9 cellular contexts compared by ENCODE assay signal in the genomic region with DNA sequence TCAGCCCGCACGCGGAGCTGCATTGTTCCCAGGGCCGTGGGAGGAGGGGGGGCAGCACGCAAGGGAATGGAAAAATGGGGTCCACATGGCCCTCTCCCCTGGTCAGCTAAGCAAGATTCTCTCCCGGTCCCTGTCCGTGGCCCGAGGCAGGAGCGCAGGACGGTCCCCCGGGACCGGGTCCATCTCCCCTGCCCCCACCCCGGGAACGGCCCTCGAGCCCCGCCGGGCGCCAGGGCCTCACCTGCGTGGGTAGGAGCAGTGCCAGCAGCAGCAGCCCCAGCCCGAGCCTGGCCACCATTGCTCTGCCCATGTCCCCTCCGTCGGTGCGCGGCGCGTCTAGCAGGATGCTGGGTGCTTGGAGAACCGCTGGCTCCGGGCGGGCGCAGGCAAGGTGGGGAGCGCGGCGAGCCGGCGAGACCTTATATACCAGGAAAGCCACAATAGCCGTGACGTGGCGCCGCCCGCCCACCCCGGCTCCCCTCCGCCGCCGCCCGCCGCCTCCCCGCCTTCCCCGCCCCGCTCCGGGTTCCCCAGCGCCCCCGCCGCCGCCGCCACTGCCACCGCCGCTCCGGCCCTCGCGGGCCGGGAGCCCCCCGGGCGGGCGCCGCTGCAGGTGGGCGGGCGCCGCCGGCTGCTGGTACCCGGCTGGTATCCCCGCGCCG. TPM values are rescaled to one million over a fixed set of nuclear protein-coding genes. Genes with fewer than 3 reads are reported as not detected.
DNase-seq lines count a peak whose midpoint lies in the region; ATAC-seq, FAIRE-seq and TF ChIP-seq lines count a peak whose summit lies in the region.
"Had no signal": no experiment of that assay in that cellular context is flagged by ENCODE, and none has a peak within 500 bp of the region (broad histone marks: within the 10 kb centered on the region; RNA-seq: fewer than 3 reads in every experiment).

A gene with protein sequence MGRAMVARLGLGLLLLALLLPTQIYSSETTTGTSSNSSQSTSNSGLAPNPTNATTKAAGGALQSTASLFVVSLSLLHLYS (minus strand): TSS at position 393 of the 662 bp plus-strand sequence. CDS start 83 bp downstream, at position 310.

- H3K27ac ChIP-seq in OCI-LY7 (ENCODE audit: low read depth, low read length, poor library complexity, severe bottlenecking): peak within 1 kb of the TSS; percentile 88
- no peak within 1 kb of the TSS for H3K27ac ChIP-seq in HepG2 (ENCODE audit: extremely low read length, insufficient read depth, low read length)

- H3K9me3 ChIP-seq in OCI-LY7 (ENCODE audit: low read length) (no peaks in the 10 kb centered on the region), HepG2 (ENCODE audit: low read length) (no peaks in the 10 kb centered on the region)

- H3K27me3 ChIP-seq in HepG2 (ENCODE audit: control insufficient read depth in 1 of 2, insufficient read depth in 2 of 2, low read length in 2 of 2): peaks cover 0 to 17% of the 10 kb centered on the region in 2 experiments; a peak in 3 of 5 replicates

- intact Hi-C loops in OCI-LY7 (cut with micrococcal nuclease; ENCODE audit: unreplicated experiment) (loop anchor here (1.0 to 2.0 kb wide), 2 partner anchors 272 to 346 kb away; a partner anchor contains a TSS), MCF 10A (cut with micrococcal nuclease) (loop anchor here (10.0 kb wide), 1 partner anchor 170 kb away; no protein-coding TSS in a partner anchor), HepG2 (cut with micrococcal nuclease; ENCODE audit: unreplicated experiment) (loop anchor here (10.0 kb wide), 2 partner anchors 90 to 290 kb away; no protein-coding TSS in a partner anchor)

- no peaks in the 10 kb centered on the region for H3K36me3 Mint-ChIP-seq in MCF 10A (ENCODE audit: insufficient read depth, unreplicated experiment)
- H3K36me3 Mint-ChIP-seq in stimulated activated naive B cell treated with anti-CD40 and anti-IgM and Interleukin-4, amounts not matched to agents 10 μg/mL and 1 μg/mL and 100 μg/mL, for 72 hours: peaks cover 0 to 4% of the 10 kb centered on the region in 2 donors

- in situ Hi-C loops in HepG2 (cut with HindIII; ENCODE audit: extremely low pct_ligation_motif_present, low pct_unique_long_range_greater_than_20kb): loop anchor here (5.0 to 10.0 kb wide), 3 partner anchors 87 to 370 kb away; no protein-coding TSS in a partner anchor

- TF ChIP-seq RAD21 in HepG2 (CRISPR knock-in tag; IDR thresholded peaks at IDR 0.05): no peak

- H3K27me3 Mint-ChIP-seq in MCF 10A (ENCODE audit: insufficient read depth, unreplicated experiment): no peaks in the 10 kb centered on the region
- H3K27me3 Mint-ChIP-seq in stimulated activated naive B cell treated with anti-CD40 and anti-IgM and Interleukin-4, amounts not matched to agents 10 μg/mL and 1 μg/mL and 100 μg/mL, for 72 hours: no peaks in the 10 kb centered on the region

- peak within 1 kb of the TSS; percentile 78 for H3K4me3 Mint-ChIP-seq in MCF 10A (ENCODE audit: unreplicated experiment)
- H3K4me3 Mint-ChIP-seq in stimulated activated naive B cell treated with anti-CD40 and anti-IgM and Interleukin-4, amounts not matched to agents 10 μg/mL and 1 μg/mL and 100 μg/mL, for 72 hours: peak within 1 kb of the TSS; percentile 93 to 95

- peaks cover 4% of the 10 kb centered on the region for H3K4me1 Mint-ChIP-seq in MCF 10A (ENCODE audit: insufficient read depth, unreplicated experiment)
- peaks cover 8 to 38% of the 10 kb centered on the region in 2 donors for H3K4me1 Mint-ChIP-seq in stimulated activated naive B cell treated with anti-CD40 and anti-IgM and Interleukin-4, amounts not matched to agents 10 μg/mL and 1 μg/mL and 100 μg/mL, for 72 hours

- peak within 1 kb of the TSS; percentile 65 for H3K9ac ChIP-seq in HepG2 (ENCODE audit: insufficient read depth, low read depth, low read length)

- peaks cover 44% of the 10 kb centered on the region for H3K36me3 ChIP-seq in OCI-LY7 (ENCODE audit: insufficient read depth, low read length)
- H3K36me3 ChIP-seq in HepG2 (replicated peaks in 1 of 2; ENCODE audit: control insufficient read depth in 1 of 2, insufficient read depth in 2 of 2, low read length in 2 of 2): no peaks in the 10 kb centered on the region

- ATAC-seq in HG03175 (IDR thresholded peaks at IDR 0.05; ENCODE audit: unreplicated experiment) (peak; percentile 19), HepG2 (peak; percentile 41)
- ATAC-seq in stimulated activated naive B cell treated with anti-CD40 and anti-IgM and Interleukin-4, amounts not matched to agents 10 μg/mL and 1 μg/mL and 100 μg/mL, for 72 hours (replicated peaks): peak; percentile 54 to 61

- H3K79me2 ChIP-seq in OCI-LY7 (ENCODE audit: insufficient read depth, low read depth, low read length) (peaks cover 43% of the 10 kb centered on the region), HepG2 (ENCODE audit: insufficient read depth, low read length) (peaks cover 2% of the 10 kb centered on the region)

- peak; percentile 13 for DNase-seq in activated naive CD4-positive, alpha-beta T cell treated with Interleukin-2 at 50 U/mL for 16 hours
- DNase-seq in activated naive CD4-positive, alpha-beta T cell (lab: John Stamatoyannopoulos, UW): no peak
- DNase-seq in OCI-LY7 (ENCODE audit: low spot score) (peak; percentile 84), MCF 10A (ENCODE audit: unreplicated experiment) (peak; percentile 28), HepG2 (ENCODE audit: low spot score) (no peak), SKM-1 treated with dmso at 0.1 percent for 144 hours (lab: John Stamatoyannopoulos, UW; ENCODE audit: unreplicated experiment) (no peak)
- DNase-seq in stimulated activated naive B cell treated with anti-CD40 and anti-IgM and Interleukin-4, amounts not matched to agents 10 μg/mL and 1 μg/mL and 100 μg/mL, for 72 hours: peak; percentile 67

- BruUV-seq in OCI-LY7 (replicated peaks; lab: Mats Ljungman, UMichigan): no TSS peak
- BruUV-seq in MCF 10A (replicated peaks; lab: Mats Ljungman, UMichigan): no TSS peak
- no TSS peak for BruUV-seq in HepG2 (replicated peaks; lab: Mats Ljungman, UMichigan)

- TF ChIP-seq CTCF in OCI-LY7 (conservative IDR thresholded peaks at IDR 0.05; ENCODE audit: low read length): no peak
- TF ChIP-seq CTCF in MCF 10A (IDR thresholded peaks at IDR 0.05; ENCODE audit: unreplicated experiment): no peak
- no peak for TF ChIP-seq CTCF in HepG2 (CRISPR knock-in tag; IDR thresholded peaks at IDR 0.05)

- H3K9me2 ChIP-seq in OCI-LY7 (ENCODE audit: insufficient read depth, low read length): no peaks in the 10 kb centered on the region

- H3K4me1 ChIP-seq in OCI-LY7 (ENCODE audit: insufficient read depth, low read length, poor library complexity, severe bottlenecking): peaks cover 34% of the 10 kb centered on the region
- H3K4me1 ChIP-seq in HepG2 (ENCODE audit: insufficient read depth, low read length): peaks cover 34% of the 10 kb centered on the region

- H3K9me3 Mint-ChIP-seq in MCF 10A (ENCODE audit: unreplicated experiment): no peaks in the 10 kb centered on the region
- H3K9me3 Mint-ChIP-seq in stimulated activated naive B cell treated with anti-CD40 and anti-IgM and Interleukin-4, amounts not matched to agents 10 μg/mL and 1 μg/mL and 100 μg/mL, for 72 hours: no peaks in the 10 kb centered on the region

- TF ChIP-seq EP300 in HepG2 (IDR thresholded peaks at IDR 0.05; ENCODE audit: low read depth in 2 of 2, low read length in 2 of 2) (no peak), HepG2 (CRISPR knock-in tag; IDR thresholded peaks at IDR 0.05; ENCODE audit: borderline replicate concordance) (no peak)

- no peak within 1 kb of the TSS for H3K27ac Mint-ChIP-seq in MCF 10A (ENCODE audit: low read depth, unreplicated experiment)
- H3K27ac Mint-ChIP-seq in stimulated activated naive B cell treated with anti-CD40 and anti-IgM and Interleukin-4, amounts not matched to agents 10 μg/mL and 1 μg/mL and 100 μg/mL, for 72 hours: peak within 1 kb of the TSS; percentile 95

- H4K20me1 ChIP-seq in OCI-LY7 (ENCODE audit: insufficient read depth, low read length): peaks cover 20% of the 10 kb centered on the region
- no peaks in the 10 kb centered on the region for H4K20me1 ChIP-seq in HepG2 (ENCODE audit: insufficient read depth, low read length)

- POLR2A ChIA-PET in OCI-LY7 (lab: Charles Lee): interaction anchor here (0.8 to 1.3 kb wide), 10 partner anchors 261 to 461 kb away, joined by 3 to 5 read pairs (median 3); no protein-coding TSS in a partner anchor
- POLR2A ChIA-PET in MCF 10A (lab: Yijun Ruan, JAX): interaction anchor here (0.7 kb wide), 1 partner anchor 367 kb away, joined by 3 read pairs; no protein-coding TSS in a partner anchor
- POLR2A ChIA-PET in HepG2 (lab: Yijun Ruan, JAX): interaction anchor here (1.0 kb wide), 1 partner anchor 87 kb away, joined by 3 read pairs; no protein-coding TSS in a partner anchor

- H3K4me3 ChIP-seq in OCI-LY7 (ENCODE audit: low read depth, low read length, poor library complexity, severe bottlenecking) (peak within 1 kb of the TSS; percentile 84), HepG2 (replicated peaks in 1 of 3; ENCODE audit: insufficient read depth in 1 of 3, low read depth in 2 of 3, low read length in 3 of 3) (peak within 1 kb of the TSS; percentile 63 to 90 (median 86))

- CTCF ChIA-PET in OCI-LY7 (lab: Charles Lee; ENCODE audit: unreplicated experiment): interaction anchor here (0.5 kb wide), 1 partner anchor 339 kb away, joined by 4 read pairs; no protein-coding TSS in a partner anchor
- CTCF ChIA-PET in MCF 10A (lab: Yijun Ruan, JAX): interaction anchor here (0.6 to 1.0 kb wide), 6 partner anchors 172 to 529 kb away, joined by 3 to 5 read pairs (median 4); no protein-coding TSS in a partner anchor
- CTCF ChIA-PET in HepG2 (lab: Yijun Ruan, JAX; ENCODE audit: low intra/inter-chr PET ratio, low total read pairs): no interaction called here

- TF ChIP-seq POLR2A in HepG2 (IDR thresholded peaks at IDR 0.05; ENCODE audit: insufficient read depth in 1 of 2, low read depth in 2 of 2, low read length in 2 of 2): peak in 1 of 2 experiments; percentile 71; a peak in 2 of 4 replicates

- WGBS in HepG2 (ENCODE audit: low lambda C conversion rate): 0% methylated on average over 2 of the region's 73 CpGs

- FAIRE-seq in HepG2 (lab: Jason Lieb, UNC): no peak
- FAIRE-seq: GM18507 had no signal

- H2AFZ ChIP-seq in OCI-LY7 (ENCODE audit: low read length): peak within 1 kb of the TSS; percentile 72
- no peak within 1 kb of the TSS for H2AFZ ChIP-seq in HepG2 (ENCODE audit: low read length)

- peak within 1 kb of the TSS; percentile 85 for H3K4me2 ChIP-seq in OCI-LY7 (ENCODE audit: low read length)
- peak within 1 kb of the TSS; percentile 90 for H3K4me2 ChIP-seq in HepG2 (ENCODE audit: low read depth, low read length)

RNA-seq across cellular contexts. Expression of the gene that starts here (rescaled TPM):
- total RNA-seq in OCI-LY7 (2014; rRNA removed; shearing (Covaris generic)): 320 and 382 TPM in 2 replicates
- 198 and 224 TPM in 2 replicates for total RNA-seq in OCI-LY7 (2022)
- 7.2 and 10.4 TPM in 2 replicates for total RNA-seq in MCF 10A (2022)
- 11.3 and 13.6 TPM in 2 replicates for total RNA-seq in HepG2 (2016; rRNA removed; fragmentation: Illumina TruSeq; extraction: Trizol)
- 4.1 and 5.7 TPM in 2 replicates for total RNA-seq in HepG2 (2016; cell fraction: cytosol; rRNA removed; fragmentation: Illumina TruSeq; extraction: Trizol; ENCODE audit: low read depth)
- 9.1 and 11.6 TPM in 2 replicates for total RNA-seq in HepG2 (2016; cell fraction: insoluble cytoplasmic fraction; rRNA removed; fragmentation: Illumina TruSeq; extraction: Trizol)
- total RNA-seq in HepG2 (2016; cell fraction: membrane; rRNA removed; fragmentation: Illumina TruSeq; extraction: Trizol): 11.4 and 13.2 TPM in 2 replicates
- total RNA-seq in HepG2 (2016; cell fraction: nucleus; rRNA removed; fragmentation: Illumina TruSeq; extraction: Trizol): 8.9 and 9.3 TPM in 2 replicates
- polyA plus RNA-seq in HepG2 (2011; rRNA removed): 16.6 and 30.5 TPM in 2 replicates
- 27.0 and 27.3 TPM in 2 replicates for polyA plus RNA-seq in HepG2 (2011; cell fraction: cytosol; rRNA removed)
- 9.1 and 9.6 TPM in 2 replicates for polyA plus RNA-seq in HepG2 (2011; cell fraction: nucleus; rRNA removed)
- 31.0 and 42.6 TPM in 2 replicates for polyA plus RNA-seq in HepG2 (2012)
- 6.8 and 8.0 TPM in 2 replicates for polyA plus RNA-seq in HepG2 (2016; cell fraction: cytosol; fragmentation: Illumina TruSeq; extraction: Trizol; ENCODE audit: low read depth)
- 16.0 and 16.5 TPM in 2 replicates for polyA plus RNA-seq in HepG2 (2016; cell fraction: insoluble cytoplasmic fraction; fragmentation: Illumina TruSeq; extraction: Trizol; ENCODE audit: low read depth)
- polyA plus RNA-seq in HepG2 (2016; cell fraction: membrane; fragmentation: Illumina TruSeq; extraction: Trizol; ENCODE audit: low read depth): 14.8 and 15.9 TPM in 2 replicates
- 18.9 and 22.2 TPM in 2 replicates for polyA plus RNA-seq in HepG2 (2016; cell fraction: nucleus; fragmentation: Illumina TruSeq; extraction: Trizol; ENCODE audit: insufficient read depth, low read depth)
- polyA minus RNA-seq in HepG2 (2011; rRNA and poly(A)+ RNA removed; ENCODE audit: low replicate concordance): 11.4 and 19.3 TPM in 2 replicates
- polyA minus RNA-seq in HepG2 (2011; cell fraction: cytosol; rRNA and poly(A)+ RNA removed): 35.1 and 38.1 TPM in 2 replicates
- 10.4 and 12.7 TPM in 2 replicates for polyA minus RNA-seq in HepG2 (2011; cell fraction: nucleus; rRNA and poly(A)+ RNA removed)

Comparison
In these comparisons a context has a peak if more than half of its experiments do, and no peak if none do; other contexts are left out.
1. RNA of the gene that starts here (total RNA-seq): 198 to 382 TPM in OCI-LY7; 4.1 to 13.6 TPM in HepG2 and 7.2 to 10.4 TPM in MCF 10A; every median in the first group is over 10 times any median in the second.
2. DNase-seq: peak in activated naive CD4-positive, alpha-beta T cell treated with Interleukin-2 at 50 U/mL for 16 hours (single experiment), OCI-LY7 (single experiment), MCF 10A (single experiment) and stimulated activated naive B cell treated with anti-CD40 and anti-IgM and Interleukin-4, amounts not matched to agents 10 μg/mL and 1 μg/mL and 100 μg/mL, for 72 hours (single experiment); none in activated naive CD4-positive, alpha-beta T cell (0 of 4), HepG2 (single experiment) and SKM-1 treated with dmso at 0.1 percent for 144 hours (single experiment).
3. Peak in every context shown above with its lines, with median percentiles within 50 percentile points of each other: ATAC-seq.